ENCODE assay signal across 31 cellular contexts in the genomic region with DNA sequence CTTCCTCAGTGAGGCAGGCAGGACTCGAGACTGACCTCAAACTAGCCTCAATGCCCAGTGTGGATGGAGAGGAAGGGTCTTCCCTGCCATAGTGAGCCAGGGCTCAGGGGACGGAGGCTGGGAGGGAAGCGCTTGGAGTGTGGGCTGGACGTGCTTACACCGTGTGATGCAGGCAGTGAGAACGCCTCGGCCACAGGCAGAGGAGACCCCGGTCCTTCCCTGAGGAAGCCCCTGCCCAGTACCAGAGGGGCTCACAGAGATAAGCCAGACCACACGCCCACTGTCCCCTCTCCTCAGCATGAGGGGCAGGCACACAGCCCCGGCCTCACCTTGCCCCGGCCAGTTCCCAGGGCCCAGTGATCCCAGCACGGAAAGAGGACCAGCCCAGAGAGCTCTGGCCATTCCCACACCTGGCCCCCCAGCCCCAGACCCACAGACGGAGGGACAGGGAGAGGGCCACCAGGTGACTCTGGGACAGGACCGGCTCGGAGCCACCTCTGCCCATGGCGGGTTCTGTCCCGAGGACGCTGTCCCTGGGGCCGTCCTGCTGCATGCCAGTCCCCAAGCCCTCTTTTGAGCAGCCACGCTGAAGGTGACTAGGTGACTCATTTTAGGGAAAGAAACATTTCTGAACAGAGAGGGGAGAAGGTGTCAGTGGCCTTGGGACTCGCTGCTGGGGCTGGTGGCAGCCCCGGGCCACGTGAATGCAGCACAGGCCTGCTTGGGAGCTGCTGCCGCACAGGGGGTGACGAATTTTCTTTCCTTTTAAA. TPM values are rescaled to one million over a fixed set of nuclear protein-coding genes. Genes with fewer than 3 reads are reported as not detected.
DNase-seq lines count a peak whose midpoint lies in the region; ATAC-seq, FAIRE-seq and TF ChIP-seq lines count a peak whose summit lies in the region.
"Had no signal": no experiment of that assay in that cellular context is flagged by ENCODE, and none has a peak within 500 bp of the region (broad histone marks: within the 10 kb centered on the region; RNA-seq: fewer than 3 reads in every experiment).

No MANE protein-coding gene starts in this region.

- H2BK120ac ChIP-seq in H1 (replicated peaks; ENCODE audit: low read depth, low read length): no peak overlapping the region

- no peak overlapping the region for H3K56ac ChIP-seq in H1 (replicated peaks; ENCODE audit: insufficient read length, low read depth, low read length)

- WGBS in adrenal gland, 4 donors: 44 to 65% (median 54%) methylated on average over 10 to 25 of the region's 25 CpGs
- WGBS in H1 (ENCODE audit: extremely low coverage in 1 of 2, insufficient coverage in 1 of 2, insufficient read length in 1 of 2, insufficient replicate concordance in 2 of 2, low coverage in 1 of 2, low lambda C conversion rate in 2 of 2, missing lambda C conversion rate in 1 of 2), 2 experiments: 88% methylated on average over 25 of the region's 25 CpGs; no CpG with 5 or more reads in 1 of the 2 experiments
- 90% methylated on average over 25 of the region's 25 CpGs for WGBS in pancreas, 2 donors

- POLR2A ChIA-PET in H1 (lab: Charles Lee; ENCODE audit: partially characterized antibody): no interaction called here
- POLR2A ChIA-PET in GM10248 (lab: Yijun Ruan, JAX): no interaction called here

- peak overlapping the region in 1 of 4 donors; percentile 31 for H3K4me3 ChIP-seq in adrenal gland
- no peak overlapping the region for H3K4me3 ChIP-seq in H1 (ENCODE audit: extremely low read depth in 1 of 4, insufficient read depth in 2 of 4, low read depth in 3 of 4, low read length in 4 of 4)
- H3K4me3 ChIP-seq in pancreas: no peak overlapping the region
- H3K4me3 ChIP-seq: BLaER1 treated with 17β-estradiol and CSF1 and Interleukin-3, amounts not matched to agents 10 nM and 100 nM; esophagus muscularis mucosa; GM12878; HAP-1; MG63; mucosa of descending colon had no signal

- CTCF ChIA-PET in H1 (lab: Charles Lee; ENCODE audit: partially characterized antibody): no interaction called here
- CTCF ChIA-PET in GM10248 (lab: Yijun Ruan, JAX): no interaction called here

- peak overlapping the region; percentile 96 for H3K4ac ChIP-seq in H1 (replicated peaks; ENCODE audit: insufficient read length, low read depth, low read length)

- H3K9ac ChIP-seq in H1 (replicated peaks in 1 of 4; ENCODE audit: extremely low read depth in 1 of 4, low read depth in 3 of 4, low read length in 3 of 4): no peak overlapping the region
- H3K9ac ChIP-seq: BLaER1 treated with 17β-estradiol and CSF1 and Interleukin-3, amounts not matched to agents 10 nM and 100 nM; KMS-11 had no signal

- FAIRE-seq in H1 (lab: Jason Lieb, UNC) (no peak), pancreas (lab: Jason Lieb, UNC) (no peak), GM19239 (lab: Jason Lieb, UNC) (no peak)
- FAIRE-seq: GM12878 had no signal

- ATAC-seq in pancreas: no peak
- ATAC-seq: foreskin keratinocyte; GM12878; mucosa of descending colon; natural killer cell; SK-N-SH treated with all-trans-retinoic acid at 6 μM for 48 hours; stimulated activated memory B cell treated with anti-CD40 and anti-IgM and Interleukin-4, amounts not matched to agents 10 μg/mL and 1 μg/mL and 100 μg/mL, for 72 hours had no signal

- TF ChIP-seq RAD21 in H1 (IDR thresholded peaks at IDR 0.05 in 1 of 2, conservative IDR thresholded peaks at IDR 0.05 in 1 of 2; ENCODE audit: low read depth in 2 of 2, low read length in 2 of 2): no peak

- H2BK5ac ChIP-seq in H1 (ENCODE audit: low read depth, low read length): no peak overlapping the region; the same call in 1 of the 2 replicates

- H3K23me2 ChIP-seq in H1 (ENCODE audit: low read depth, low read length): 0 out of 2 replicates have a peak, but pooled peaks cover 2% of the 10 kb centered on the region

- peaks cover 0 to 2% of the 10 kb centered on the region in 2 experiments for H4K20me1 ChIP-seq in H1 (replicated peaks in 1 of 2; ENCODE audit: control insufficient read depth in 1 of 2, insufficient read depth in 2 of 2, low read length in 2 of 2)

- TF ChIP-seq POLR2A in adrenal gland (IDR thresholded peaks at IDR 0.05): peak in 1 of 2 donors; percentile 47
- no peak for TF ChIP-seq POLR2A in H1 (IDR thresholded peaks at IDR 0.05; ENCODE audit: control extremely low read depth in 1 of 2, low read depth in 2 of 2, low read length in 2 of 2)

- peaks cover 0 to 11% of the 10 kb centered on the region in 2 donors for H3K4me1 ChIP-seq in adrenal gland (replicated peaks in 1 of 2)
- H3K4me1 ChIP-seq in H1 (replicated peaks in 1 of 4; ENCODE audit: control insufficient read depth in 3 of 4, insufficient read depth in 4 of 4, low read length in 3 of 4): peaks cover 0 to 9% (median 2%) of the 10 kb centered on the region in 4 experiments; a peak in 3 of 7 replicates
- no peaks in the 10 kb centered on the region for H3K4me1 ChIP-seq in pancreas
- H3K4me1 ChIP-seq: foreskin keratinocyte, HAP-1 had no signal

- no peak overlapping the region for H3K14ac ChIP-seq in H1 (ENCODE audit: insufficient read length)

- intact Hi-C loops in adrenal gland (cut with DNase I) (no loop called here), pancreas (cut with DNase I) (no loop called here)

- no peak overlapping the region for H2BK12ac ChIP-seq in H1 (ENCODE audit: low read depth, low read length)

- H3K18ac ChIP-seq in H1 (ENCODE audit: extremely low read depth, low read length): no peak overlapping the region

- H3K27ac ChIP-seq in adrenal gland (peak overlapping the region in 3 of 5 donors; percentile 57 to 92 (median 72)), H1 (ENCODE audit: low read depth, low read length) (no peak overlapping the region), pancreas (no peak overlapping the region)
- H3K27ac ChIP-seq: BLaER1 treated with 17β-estradiol and CSF1 and Interleukin-3, amounts not matched to agents 10 nM and 100 nM; esophagus muscularis mucosa; foreskin keratinocyte; HL-60; KMS-11; RWPE1 had no signal

- H4K8ac ChIP-seq in H1 (ENCODE audit: extremely low read depth, insufficient read depth, low read length): peak overlapping the region; percentile 25; the same call in 1 of the 2 replicates

- peak; percentile 49 to 85 (median 81) for DNase-seq in adrenal gland
- DNase-seq in H1 (ENCODE audit: low read depth in 1 of 2, low spot score in 2 of 2): no peak
- DNase-seq in pancreas: peak in 4 of 6 donors; percentile 15 to 71 (median 38)
- no peak for DNase-seq in GM19239 (ENCODE audit: insufficient read length, low spot score)
- DNase-seq in GM10248 (ENCODE audit: extremely low spot score): no peak
- DNase-seq: activated B cell treated with CpG ODN at 0.5 μM for 24 hours; activated CD4-positive, alpha-beta T cell treated with anti-CD3 and anti-CD28 coated beads, Interleukin-2, amount 10 ng/mL, durations not matched to agents 7 days and 5 days; activated gamma-delta T cell treated with Interleukin-2 at 50 U/mL for 16 hours; dermis blood vessel endothelial cell; DMS153; foreskin keratinocyte; mammary epithelial cell; MG63; natural killer cell; NCI-H1930; NCI-H524; OCI-M1 had no signal

- no peaks in the 10 kb centered on the region for H3K79me1 ChIP-seq in H1 (ENCODE audit: low read depth, low read length)

- no peak overlapping the region for H4K5ac ChIP-seq in H1 (ENCODE audit: insufficient read length, low read depth, low read length)

- H3K23ac ChIP-seq in H1 (ENCODE audit: insufficient read length): no peak overlapping the region

- H3K9me3 ChIP-seq in adrenal gland (replicated peaks in 1 of 3) (no peaks in the 10 kb centered on the region), H1 (ENCODE audit: insufficient read depth in 2 of 2, low read depth in 1 of 2, low read length in 1 of 2) (no peaks in the 10 kb centered on the region; a peak in 1 of 4 replicates), pancreas (no peaks in the 10 kb centered on the region)
- H3K9me3 ChIP-seq: esophagus muscularis mucosa, MG63, mucosa of descending colon had no signal

- no peaks in the 10 kb centered on the region for H3K79me2 ChIP-seq in H1 (ENCODE audit: control insufficient read depth in 1 of 2, insufficient read depth in 2 of 2, low read length in 2 of 2)

- no peak overlapping the region for H2AK5ac ChIP-seq in H1 (ENCODE audit: low read depth, low read length)

- H4K91ac ChIP-seq in H1 (replicated peaks; ENCODE audit: insufficient read length, low read length): peak overlapping the region; percentile 15

- no peak for TF ChIP-seq EP300 in H1 (IDR thresholded peaks at IDR 0.05; ENCODE audit: borderline replicate concordance in 1 of 2, low read depth in 2 of 2, low read length in 2 of 2)

- H3K36me3 ChIP-seq in adrenal gland (replicated peaks in 1 of 2) (no peaks in the 10 kb centered on the region), H1 (ENCODE audit: control insufficient read depth in 2 of 4, insufficient read depth in 4 of 4, low read length in 3 of 4) (no peaks in the 10 kb centered on the region), pancreas (no peaks in the 10 kb centered on the region)
- H3K36me3 ChIP-seq: BLaER1 treated with 17β-estradiol and CSF1 and Interleukin-3, amounts not matched to agents 10 nM and 100 nM; HAP-1; MG63 had no signal

- H2BK15ac ChIP-seq in H1 (ENCODE audit: low read length): no peak overlapping the region

- no peak overlapping the region for H2AFZ ChIP-seq in H1 (ENCODE audit: low read length)

- no peak for TF ChIP-seq CTCF in adrenal gland (IDR thresholded peaks at IDR 0.05)
- TF ChIP-seq CTCF in H1 (IDR thresholded peaks at IDR 0.05; ENCODE audit: control extremely low read depth in 1 of 3, insufficient read depth in 1 of 3, low read depth in 1 of 3, low read length in 3 of 3): no peak
- TF ChIP-seq CTCF in pancreas (IDR thresholded peaks at IDR 0.05): no peak
- no peak for TF ChIP-seq CTCF in GM10248 (IDR thresholded peaks at IDR 0.05; ENCODE audit: control extremely low read depth, extremely low read depth, low read depth, missing control alignments)

- H3K4me2 ChIP-seq in H1 (ENCODE audit: insufficient read depth in 1 of 2, low read depth in 2 of 2, low read length in 2 of 2): no peak overlapping the region
- H3K4me2 ChIP-seq: BLaER1 treated with 17β-estradiol and CSF1 and Interleukin-3, amounts not matched to agents 10 nM and 100 nM; KMS-11 had no signal

- no peak overlapping the region for H2BK20ac ChIP-seq in H1 (ENCODE audit: low read length)

- no peaks in the 10 kb centered on the region for H3K27me3 ChIP-seq in adrenal gland
- H3K27me3 ChIP-seq in H1 (replicated peaks in 1 of 4; ENCODE audit: control insufficient read depth in 3 of 4, extremely low read depth in 1 of 4, insufficient read depth in 3 of 4, low read length in 3 of 4): peaks cover 0 to 17% (median 11%) of the 10 kb centered on the region in 4 experiments; a peak in 5 of 7 replicates
- no peaks in the 10 kb centered on the region for H3K27me3 ChIP-seq in pancreas
- H3K27me3 ChIP-seq: esophagus muscularis mucosa, MG63 had no signal

RNA-seq across cellular contexts. Expression of a gene that starts 6.1 kb away (rescaled TPM):
- total RNA-seq in adrenal gland (10 to 100 TPM; 16.2 to 47.6 (median 25.6) TPM), pancreas (10 to 100 TPM; 22.0 to 34.4 (median 26.3) TPM)
- polyA plus RNA-seq in adrenal gland (100 to 1,000 TPM in 1 of 3 donors, 10 to 100 TPM in 2; 23.1 to 118 (median 39.7) TPM), H1 (2011; rRNA removed) (65.1 and 90.8 TPM in 2 replicates), pancreas (10 to 100 TPM; 68.6 to 81.0 TPM)
- total RNA-seq in H1 (2021; fragmentation: NEBNext Ultra II Directional; extraction: Animal tissue kit (Norgen Biotek cat#: 25700)): 55.5 and 56.7 TPM in 2 replicates
- 65.8 TPM for polyA plus RNA-seq in H1 (2011; cell fraction: cytosol; rRNA removed)
- polyA plus RNA-seq in H1 (2011; cell fraction: nucleus; rRNA removed): 223 TPM
- polyA plus RNA-seq in H1 (2012, experiment 1 of 2): 31.7 to 60.6 TPM (median 47.9 TPM) in 4 replicates
- 42.0 TPM for polyA plus RNA-seq in H1 (2012, experiment 2 of 2)
- polyA plus RNA-seq in H1 (2013, experiment 1 of 2): 39.5 TPM
- 37.5 TPM for polyA plus RNA-seq in H1 (2013, experiment 2 of 2)
- polyA minus RNA-seq in H1 (2011; rRNA and poly(A)+ RNA removed): 23.1 and 28.8 TPM in 2 replicates
- 32.0 TPM for polyA minus RNA-seq in H1 (2011; cell fraction: cytosol; rRNA and poly(A)+ RNA removed)
- polyA minus RNA-seq in H1 (2011; cell fraction: nucleus; rRNA and poly(A)+ RNA removed): 41.2 TPM

RNA-seq across cellular contexts. Expression of a gene that starts 24.0 kb away (rescaled TPM):
- under 1 TPM in 3 of 8 donors, not detected in 5; 0.14 to 0.20 (median 0.19) TPM for total RNA-seq in adrenal gland
- under 1 TPM in 2 of 3 donors, not detected in 1; 0.16 to 0.17 TPM for polyA plus RNA-seq in adrenal gland
- 0.33 and 0.48 TPM in 2 replicates for total RNA-seq in H1 (2021; fragmentation: NEBNext Ultra II Directional; extraction: Animal tissue kit (Norgen Biotek cat#: 25700))
- polyA plus RNA-seq in H1 (2011; rRNA removed): 0.51 and 1.1 TPM in 2 replicates
- polyA plus RNA-seq in H1 (2011; cell fraction: cytosol; rRNA removed): 0.69 TPM
- 6.1 TPM for polyA plus RNA-seq in H1 (2011; cell fraction: nucleus; rRNA removed)
- polyA plus RNA-seq in H1 (2012, experiment 1 of 2): 0.39 to 1.0 TPM (median 0.86 TPM) in 4 replicates
- 0.30 TPM for polyA plus RNA-seq in H1 (2012, experiment 2 of 2)
- 0.45 TPM for polyA plus RNA-seq in H1 (2013, experiment 1 of 2)
- polyA plus RNA-seq in H1 (2013, experiment 2 of 2): 0.40 TPM
- 0.12 TPM in 1 of 2 replicates, not detected in the other for polyA minus RNA-seq in H1 (2011; rRNA and poly(A)+ RNA removed)
- not detected for polyA minus RNA-seq in H1 (2011; cell fraction: cytosol; rRNA and poly(A)+ RNA removed)
- polyA minus RNA-seq in H1 (2011; cell fraction: nucleus; rRNA and poly(A)+ RNA removed): 0.40 TPM
- 1 to 10 TPM in 5 of 6 donors, under 1 TPM in 1; 0.98 to 3.8 (median 1.3) TPM for total RNA-seq in pancreas
- 1 to 10 TPM; 3.9 to 4.7 TPM for polyA plus RNA-seq in pancreas
- total RNA-seq: activated B cell treated with CpG ODN at 0.5 μM for 24 hours; activated CD4-positive, alpha-beta T cell treated with anti-CD3 and anti-CD28 coated beads, Interleukin-2, amount 10 ng/mL, durations not matched to agents 7 days and 5 days; activated CD8-positive, alpha-beta memory T cell treated with anti-CD3 and anti-CD28 coated beads for 36 hours; esophagus muscularis mucosa; foreskin keratinocyte; GM12878; kidney epithelial cell; natural killer cell; omental fat pad; skeletal muscle tissue had no signal
- polyA plus RNA-seq: foreskin keratinocyte, GM12878 had no signal

RNA-seq across cellular contexts. Expression of a gene that starts 42.0 kb away (rescaled TPM):
- total RNA-seq in adrenal gland: 10 to 100 TPM in 2 of 8 donors, 1 to 10 TPM in 6; 4.4 to 12.6 (median 9.3) TPM
- 10 to 100 TPM in 2 of 3 donors, not detected in 1; 23.5 to 50.7 TPM for polyA plus RNA-seq in adrenal gland
- 0.34 and 0.55 TPM in 2 replicates for total RNA-seq in H1 (2021; fragmentation: NEBNext Ultra II Directional; extraction: Animal tissue kit (Norgen Biotek cat#: 25700))
- 0.91 and 1.5 TPM in 2 replicates for polyA plus RNA-seq in H1 (2011; rRNA removed)
- 1.3 TPM for polyA plus RNA-seq in H1 (2011; cell fraction: cytosol; rRNA removed)
- 4.7 TPM for polyA plus RNA-seq in H1 (2011; cell fraction: nucleus; rRNA removed)
- polyA plus RNA-seq in H1 (2012, experiment 1 of 2): 0.41 to 1.2 TPM (median 0.88 TPM) in 4 replicates
- 0.25 TPM for polyA plus RNA-seq in H1 (2012, experiment 2 of 2)
- polyA plus RNA-seq in H1 (2013, experiment 1 of 2): 0.53 TPM
- 0.44 TPM for polyA plus RNA-seq in H1 (2013, experiment 2 of 2)
- not detected in 2 replicates for polyA minus RNA-seq in H1 (2011; rRNA and poly(A)+ RNA removed)
- polyA minus RNA-seq in H1 (2011; cell fraction: cytosol; rRNA and poly(A)+ RNA removed): 0.81 TPM
- 1.5 TPM for polyA minus RNA-seq in H1 (2011; cell fraction: nucleus; rRNA and poly(A)+ RNA removed)
- total RNA-seq in pancreas: 10 to 100 TPM in 3 of 6 donors, 1 to 10 TPM in 3; 6.6 to 15.0 (median 10.0) TPM
- 10 to 100 TPM; 40.0 to 45.5 TPM for polyA plus RNA-seq in pancreas
- total RNA-seq: GM12878 had no signal

RNA-seq across cellular contexts. Expression of a gene that starts 42.2 kb away (rescaled TPM):
- total RNA-seq in adrenal gland: 10 to 100 TPM in 7 of 8 donors, 1 to 10 TPM in 1; 8.5 to 38.6 (median 23.9) TPM
- 100 to 1,000 TPM in 1 of 3 donors, 10 to 100 TPM in 1, 1 to 10 TPM in 1; 1.2 to 111 (median 41.0) TPM for polyA plus RNA-seq in adrenal gland
- total RNA-seq in H1 (2021; fragmentation: NEBNext Ultra II Directional; extraction: Animal tissue kit (Norgen Biotek cat#: 25700)): 7.0 and 7.2 TPM in 2 replicates
- polyA plus RNA-seq in H1 (2011; rRNA removed): 9.4 and 12.7 TPM in 2 replicates
- polyA plus RNA-seq in H1 (2011; cell fraction: cytosol; rRNA removed): 11.1 TPM
- 40.6 TPM for polyA plus RNA-seq in H1 (2011; cell fraction: nucleus; rRNA removed)
- 4.4 to 11.7 TPM (median 10.6 TPM) in 4 replicates for polyA plus RNA-seq in H1 (2012, experiment 1 of 2)
- 6.7 TPM for polyA plus RNA-seq in H1 (2012, experiment 2 of 2)
- 5.3 TPM for polyA plus RNA-seq in H1 (2013, experiment 1 of 2)
- polyA plus RNA-seq in H1 (2013, experiment 2 of 2): 4.9 TPM
- polyA minus RNA-seq in H1 (2011; rRNA and poly(A)+ RNA removed): 2.7 and 6.9 TPM in 2 replicates
- 6.4 TPM for polyA minus RNA-seq in H1 (2011; cell fraction: cytosol; rRNA and poly(A)+ RNA removed)
- 11.7 TPM for polyA minus RNA-seq in H1 (2011; cell fraction: nucleus; rRNA and poly(A)+ RNA removed)
- total RNA-seq in pancreas: 10 to 100 TPM in 3 of 6 donors, 1 to 10 TPM in 3; 8.1 to 16.5 (median 10.4) TPM
- polyA plus RNA-seq in pancreas: 10 to 100 TPM; 43.1 to 57.3 TPM

Comparison
In these comparisons a context has a peak if more than half of its experiments do, and no peak if none do; other contexts are left out.
1. DNase-seq: peak in adrenal gland (7 of 7) and pancreas (4 of 6); none in H1 (0 of 2), GM19239 (single experiment) and GM10248 (single experiment).
2. H3K27ac ChIP-seq: peak in adrenal gland (3 of 5); none in H1 (single experiment) and pancreas (0 of 4).